In the genomic region with DNA sequence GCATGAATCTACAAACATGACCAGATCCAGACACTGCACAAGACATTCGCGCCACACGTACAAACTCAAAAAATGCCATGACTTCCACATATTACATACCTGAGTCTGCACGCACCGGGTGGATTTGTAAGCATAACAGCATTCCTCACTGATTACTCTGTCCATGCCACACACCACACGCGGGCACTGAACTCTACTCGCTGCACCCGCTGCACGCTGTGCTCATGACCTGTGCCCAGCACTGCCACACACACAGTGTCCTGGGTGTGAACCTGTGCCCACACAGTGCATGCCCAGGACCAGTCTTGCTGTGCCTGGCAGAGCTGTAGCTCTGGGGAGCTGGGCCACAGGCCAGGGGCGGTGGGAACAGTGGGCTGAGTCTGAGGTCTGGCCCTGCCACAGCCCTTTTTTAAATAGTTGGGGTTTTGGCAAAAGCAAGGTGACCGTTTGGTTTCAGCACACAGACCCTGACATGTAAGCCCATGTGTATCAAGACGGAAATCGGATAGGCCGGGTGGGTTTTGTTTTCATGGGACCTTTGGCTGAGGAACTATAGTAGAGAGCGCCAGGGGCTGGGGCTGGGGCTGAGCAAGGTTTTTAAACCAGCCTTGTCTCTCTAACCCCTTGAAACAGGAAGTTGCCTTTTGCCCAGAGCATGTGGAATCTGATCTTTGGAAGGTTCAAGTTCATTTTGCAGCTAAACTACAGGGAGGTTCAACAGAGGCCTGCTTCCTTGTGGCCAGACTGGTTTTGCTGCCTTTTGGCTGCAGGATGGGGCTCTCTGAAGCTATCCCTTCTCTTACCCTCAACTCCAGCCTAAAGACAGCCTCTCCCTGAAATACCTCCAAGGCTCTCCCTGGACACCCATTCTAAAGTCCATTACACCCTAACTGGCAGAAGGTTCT, we compare ENCODE assay signal across 17 cellular contexts. TPM values are rescaled to one million over a fixed set of nuclear protein-coding genes. Genes with fewer than 3 reads are reported as not detected.
DNase-seq lines count a peak whose midpoint lies in the region; ATAC-seq, FAIRE-seq and TF ChIP-seq lines count a peak whose summit lies in the region.
"Had no signal": no experiment of that assay in that cellular context is flagged by ENCODE, and none has a peak within 500 bp of the region (broad histone marks: within the 10 kb centered on the region; RNA-seq: fewer than 3 reads in every experiment).

No MANE protein-coding gene starts in this region.

- H3K27me3 ChIP-seq in heart right ventricle (no peaks in the 10 kb centered on the region), astrocyte (ENCODE audit: insufficient read depth, low read length) (no peaks in the 10 kb centered on the region)

- peaks cover 27% of the 10 kb centered on the region for H3K27me3 Mint-ChIP-seq in astrocyte (ENCODE audit: low read depth, unreplicated experiment)

- H3K9ac ChIP-seq in astrocyte (ENCODE audit: low read length): no peak overlapping the region

- H3K4me1 ChIP-seq in heart right ventricle (peaks cover 0 to 11% (median 0%) of the 10 kb centered on the region in 9 donors), astrocyte (ENCODE audit: insufficient read depth, low read length) (peaks cover 8% of the 10 kb centered on the region)
- H3K4me1 ChIP-seq: A549 had no signal

- WGBS in heart right ventricle, 2 donors: 91 to 93% methylated on average over 16 of the region's 16 CpGs

- H3K79me2 ChIP-seq in astrocyte (ENCODE audit: insufficient read depth, low read length): no peaks in the 10 kb centered on the region

- H2AFZ ChIP-seq in astrocyte (ENCODE audit: low read depth, low read length): no peak overlapping the region

- no peaks in the 10 kb centered on the region for H3K4me1 Mint-ChIP-seq in astrocyte (ENCODE audit: low read depth, unreplicated experiment)

- H3K9me3 ChIP-seq in heart right ventricle: no peaks in the 10 kb centered on the region
- no peaks in the 10 kb centered on the region for H3K9me3 ChIP-seq in astrocyte (ENCODE audit: insufficient read depth, low read depth, low read length)
- H3K9me3 ChIP-seq: A549 had no signal

- H3K36me3 Mint-ChIP-seq in astrocyte (ENCODE audit: low read depth, unreplicated experiment): no peaks in the 10 kb centered on the region

- no peak overlapping the region for H3K4me2 ChIP-seq in astrocyte (ENCODE audit: low read length)
- H3K4me2 ChIP-seq: A549 had no signal

- intact Hi-C loops in cardiac septum (cut with DNase I): no loop called here
- intact Hi-C loops in heart right ventricle (cut with DNase I): no loop called here

- ATAC-seq in heart right ventricle (no peak), GM18511 (IDR thresholded peaks at IDR 0.05; ENCODE audit: unreplicated experiment) (no peak)
- ATAC-seq: A549, GM12878 had no signal

- DNase-seq in cardiac septum (ENCODE audit: low spot score) (peak; percentile 70), heart right ventricle (no peak), astrocyte (ENCODE audit: low read depth) (peak; percentile 65), left kidney (ENCODE audit: low read depth, low spot score) (peak; percentile 64), urothelium cell line (ENCODE audit: low spot score) (peak; percentile 73), GM19239 (ENCODE audit: insufficient read length, low spot score) (no peak), dermis blood vessel endothelial cell (no peak)
- DNase-seq: activated naive CD4-positive, alpha-beta T cell treated with Interleukin-2 at 50 U/mL for 16 hours; NCI-H524 treated with DMSO at 0.1 percent for 48 hours; SW 1271 had no signal

- H3K36me3 ChIP-seq in heart right ventricle (peaks cover 0 to 80% (median 11%) of the 10 kb centered on the region in 9 donors), astrocyte (ENCODE audit: insufficient read depth, low read length) (no peaks in the 10 kb centered on the region)

- H3K27ac Mint-ChIP-seq in astrocyte (ENCODE audit: unreplicated experiment): no peak overlapping the region

- no peaks in the 10 kb centered on the region for H4K20me1 ChIP-seq in astrocyte (ENCODE audit: insufficient read depth, low read length)

- H3K4me3 Mint-ChIP-seq in astrocyte (ENCODE audit: unreplicated experiment): no peak overlapping the region

- no peak overlapping the region for H3K4me3 ChIP-seq in heart right ventricle
- no peak overlapping the region for H3K4me3 ChIP-seq in astrocyte (ENCODE audit: insufficient read depth, low read depth, low read length)
- H3K4me3 ChIP-seq: A549, GM12878 had no signal

- FAIRE-seq in astrocyte (lab: Jason Lieb, UNC): no peak
- FAIRE-seq in urothelium cell line (lab: Jason Lieb, UNC): no peak
- no peak for FAIRE-seq in GM19239 (lab: Jason Lieb, UNC)
- FAIRE-seq: A549, colon, frontal cortex, GM12878 had no signal

- peaks cover 2% of the 10 kb centered on the region for H3K9me3 Mint-ChIP-seq in astrocyte (ENCODE audit: unreplicated experiment)

- no peak for TF ChIP-seq CTCF in heart right ventricle (IDR thresholded peaks at IDR 0.05)
- no peak for TF ChIP-seq CTCF in astrocyte (IDR thresholded peaks at IDR 0.05; ENCODE audit: insufficient read depth, low read depth, low read length)

- H3K27ac ChIP-seq in heart right ventricle: no peak overlapping the region
- no peak overlapping the region for H3K27ac ChIP-seq in astrocyte (ENCODE audit: low read depth, low read length)
- H3K27ac ChIP-seq: A549 had no signal

RNA-seq across cellular contexts. Expression of gene GOLT1A, which starts 12.3 kb away (rescaled TPM):
- total RNA-seq in cardiac septum (not detected), heart right ventricle (not detected), astrocyte (0.50 and 0.65 TPM in 2 replicates), dermis blood vessel endothelial cell (not detected in 2 replicates)
- under 1 TPM in 1 of 2 donors, not detected in 1; 0.43 TPM for polyA plus RNA-seq in heart right ventricle
- total RNA-seq: GM12878, subcutaneous adipose tissue had no signal

RNA-seq across cellular contexts. Expression of gene KISS1, which starts 29.8 kb away (rescaled TPM):
- total RNA-seq in cardiac septum (not detected), heart right ventricle (not detected), astrocyte (2.2 and 2.7 TPM in 2 replicates), dermis blood vessel endothelial cell (0.14 TPM in 1 of 2 replicates, not detected in the other)
- not detected for polyA plus RNA-seq in heart right ventricle
- total RNA-seq: frontal cortex, GM12878, subcutaneous adipose tissue had no signal
- polyA plus RNA-seq: GM12878 had no signal

RNA-seq across cellular contexts. Expression of gene REN, which starts 60.0 kb away (rescaled TPM):
- total RNA-seq in cardiac septum (not detected), heart right ventricle (not detected), astrocyte (not detected in 2 replicates), dermis blood vessel endothelial cell (not detected in 2 replicates)
- polyA plus RNA-seq in heart right ventricle: not detected
- total RNA-seq: frontal cortex, GM12878, lung microvascular endothelial cell, subcutaneous adipose tissue had no signal
- polyA plus RNA-seq: A549, GM12878 had no signal

Comparison
In these comparisons a context has a peak if more than half of its experiments do, and no peak if none do; other contexts are left out.
1. DNase-seq: peak in cardiac septum (single experiment), astrocyte (single experiment), left kidney (single experiment) and urothelium cell line (single experiment); none in heart right ventricle (0 of 2), GM19239 (single experiment) and dermis blood vessel endothelial cell (single experiment).